ENCODE assay signal across 15 cellular contexts in genomic region chr3:124352143-124352528, GRCh38.
A peak's percentile ranks its signal among the peaks of the same experiment; 100 is the strongest.
DNase-seq lines count a peak whose midpoint lies in the region; ATAC-seq and TF ChIP-seq lines count a peak whose summit lies in the region.
"Had no signal": no experiment of that assay in that cellular context is flagged by ENCODE, and none has a peak within 500 bp of the region (broad histone marks: within the 10 kb centered on the region; RNA-seq: fewer than 3 reads in every experiment).

No MANE protein-coding gene starts in this region.

- BruUV-seq in Calu3 (replicated peaks; lab: Mats Ljungman, UMichigan) = no TSS peak

- CTCF ChIA-PET in HEK293 (lab: Yijun Ruan, JAX) = interaction anchor here (0.9 to 7.7 kb wide), 24 partner anchors 8 to 336 kb away, joined by 3 to 151 read pairs (median 4); no protein-coding TSS in a partner anchor
- CTCF ChIA-PET in Calu3 (lab: Charles Lee) = interaction anchor here (0.6 to 1.8 kb wide), 7 partner anchors 36 to 207 kb away, joined by 3 to 14 read pairs (median 5); no protein-coding TSS in a partner anchor

- H3K9ac ChIP-seq in mesenchymal stem cell (ENCODE audit: low read length) = no peak overlapping the region

- H2AK5ac ChIP-seq in mesenchymal stem cell (ENCODE audit: low read length, severe bottlenecking) = no peak overlapping the region

- DNase-seq in NCI-H2081 (lab: John Stamatoyannopoulos, UW) (peak; percentile 40 to 77), SJCRH30 (peak; percentile 58 to 84), mesenchymal stem cell (no peak), BE2C (no peak), Calu3 (no peak)
- DNase-seq in activated CD4-positive, alpha-beta T cell treated with anti-CD3 and anti-CD28 coated beads, Interleukin-2, amount 50 U/mL, for 4 hours = no peak
- DNase-seq in stimulated activated naive B cell treated with anti-CD40 and anti-IgM and Interleukin-4, amounts not matched to agents 10 μg/mL and 1 μg/mL and 100 μg/mL, for 72 hours = no peak
- DNase-seq: activated naive CD8-positive, alpha-beta T cell treated with anti-CD3 and anti-CD28 coated beads for 36 hours; cortex of kidney; kidney; NK-92 treated with Interleukin-12 subunit alpha and Interleukin-12 subunit beta, amount 100 ng/mL, for 24 hours had no signal

- H3K36me3 Mint-ChIP-seq in stimulated activated naive B cell treated with anti-CD40 and anti-IgM and Interleukin-4, amounts not matched to agents 10 μg/mL and 1 μg/mL and 100 μg/mL, for 72 hours = no peaks in the 10 kb centered on the region
- no peaks in the 10 kb centered on the region for H3K36me3 Mint-ChIP-seq in Calu3 (ENCODE audit: insufficient read depth, unreplicated experiment)
- H3K36me3 Mint-ChIP-seq: activated naive CD8-positive, alpha-beta T cell treated with anti-CD3 and anti-CD28 coated beads for 36 hours had no signal

- H2BK5ac ChIP-seq in mesenchymal stem cell (ENCODE audit: low read depth, low read length, poor library complexity, severe bottlenecking) = no peak overlapping the region

- H3K9me3 Mint-ChIP-seq in stimulated activated naive B cell treated with anti-CD40 and anti-IgM and Interleukin-4, amounts not matched to agents 10 μg/mL and 1 μg/mL and 100 μg/mL, for 72 hours = peaks cover 2 to 4% of the 10 kb centered on the region in 2 donors
- H3K9me3 Mint-ChIP-seq in Calu3 (ENCODE audit: low read depth, unreplicated experiment) = no peaks in the 10 kb centered on the region

- H3K36me3 ChIP-seq in HEK293 (ENCODE audit: control insufficient read depth in 2 of 2, insufficient read depth in 1 of 2, low read length in 2 of 2) (no peaks in the 10 kb centered on the region), SJCRH30 (no peaks in the 10 kb centered on the region), mesenchymal stem cell (ENCODE audit: control insufficient read depth in 1 of 2, insufficient read depth in 2 of 2, low read depth in 1 of 2, low read length in 2 of 2) (peaks cover 0 to 3% of the 10 kb centered on the region in 2 experiments), BE2C (peaks cover 8% of the 10 kb centered on the region)
- H3K36me3 ChIP-seq: brain microvascular endothelial cell had no signal

- POLR2A ChIA-PET in HEK293 (lab: Yijun Ruan, JAX) = no interaction called here

- no peak overlapping the region for H3K27ac Mint-ChIP-seq in stimulated activated naive B cell treated with anti-CD40 and anti-IgM and Interleukin-4, amounts not matched to agents 10 μg/mL and 1 μg/mL and 100 μg/mL, for 72 hours
- H3K27ac Mint-ChIP-seq in Calu3 (ENCODE audit: unreplicated experiment) = no peak overlapping the region
- H3K27ac Mint-ChIP-seq: activated naive CD8-positive, alpha-beta T cell treated with anti-CD3 and anti-CD28 coated beads for 36 hours; progenitor cell of endocrine pancreas; type B pancreatic cell had no signal

- no peak overlapping the region for H3K14ac ChIP-seq in mesenchymal stem cell (ENCODE audit: low read length in 2 of 2)

- H3K4me1 ChIP-seq in HEK293 (ENCODE audit: control insufficient read depth, insufficient read depth, low read length) (no peaks in the 10 kb centered on the region), SJCRH30 (peaks cover 36% of the 10 kb centered on the region), mesenchymal stem cell (ENCODE audit: control insufficient read depth, insufficient read depth, low read depth, low read length) (peaks cover 9% of the 10 kb centered on the region), BE2C (peaks cover 4% of the 10 kb centered on the region)

- H3K27me3 ChIP-seq in SJCRH30 (no peaks in the 10 kb centered on the region), mesenchymal stem cell (ENCODE audit: control insufficient read depth in 1 of 2, insufficient read depth in 1 of 2, low read length in 2 of 2) (peaks cover 0 to 4% of the 10 kb centered on the region in 2 experiments), BE2C (no peaks in the 10 kb centered on the region)

- peaks cover 2 to 4% of the 10 kb centered on the region in 2 donors for H3K4me1 Mint-ChIP-seq in stimulated activated naive B cell treated with anti-CD40 and anti-IgM and Interleukin-4, amounts not matched to agents 10 μg/mL and 1 μg/mL and 100 μg/mL, for 72 hours
- H3K4me1 Mint-ChIP-seq in Calu3 (ENCODE audit: low read depth, unreplicated experiment) = no peaks in the 10 kb centered on the region
- H3K4me1 Mint-ChIP-seq: activated naive CD8-positive, alpha-beta T cell treated with anti-CD3 and anti-CD28 coated beads for 36 hours had no signal

- no peak overlapping the region for H2BK15ac ChIP-seq in mesenchymal stem cell (ENCODE audit: low read depth, poor library complexity, severe bottlenecking)

- no peaks in the 10 kb centered on the region for H3K79me1 ChIP-seq in mesenchymal stem cell (replicated peaks; ENCODE audit: low read length, poor library complexity, severe bottlenecking)

- no peak overlapping the region for H3K23ac ChIP-seq in mesenchymal stem cell (ENCODE audit: low read length in 2 of 2)

- H2AFZ ChIP-seq in mesenchymal stem cell (ENCODE audit: low read depth, low read length) = no peak overlapping the region

- no peak overlapping the region for H3K4me3 ChIP-seq in HEK293 (ENCODE audit: low read depth, low read length)
- no peak overlapping the region; the same call in 1 of the 2 replicates for H3K4me3 ChIP-seq in SJCRH30
- no peak overlapping the region for H3K4me3 ChIP-seq in mesenchymal stem cell (ENCODE audit: insufficient read depth in 1 of 2, low read depth in 1 of 2, low read length in 2 of 2)
- H3K4me3 ChIP-seq in BE2C (ENCODE audit: low read depth, low read length) = no peak overlapping the region

- H3K4me2 ChIP-seq in mesenchymal stem cell (ENCODE audit: low read length, poor library complexity, severe bottlenecking) = no peak overlapping the region

- peaks cover 13 to 16% of the 10 kb centered on the region in 2 donors for H3K27me3 Mint-ChIP-seq in stimulated activated naive B cell treated with anti-CD40 and anti-IgM and Interleukin-4, amounts not matched to agents 10 μg/mL and 1 μg/mL and 100 μg/mL, for 72 hours
- H3K27me3 Mint-ChIP-seq in Calu3 (ENCODE audit: unreplicated experiment) = peaks cover 66% of the 10 kb centered on the region
- H3K27me3 Mint-ChIP-seq: type B pancreatic cell had no signal

- no peak overlapping the region for H3K27ac ChIP-seq in HEK293 (ENCODE audit: extremely low read depth, low read depth, low read length)
- H3K27ac ChIP-seq in SJCRH30 = peak overlapping the region; percentile 81
- peak overlapping the region; percentile 68 for H3K27ac ChIP-seq in mesenchymal stem cell (ENCODE audit: low read length, poor library complexity, severe bottlenecking)
- H3K27ac ChIP-seq: brain microvascular endothelial cell had no signal

- no peak overlapping the region for H4K8ac ChIP-seq in mesenchymal stem cell (ENCODE audit: low read length)

- no peak overlapping the region for H3K4me3 Mint-ChIP-seq in stimulated activated naive B cell treated with anti-CD40 and anti-IgM and Interleukin-4, amounts not matched to agents 10 μg/mL and 1 μg/mL and 100 μg/mL, for 72 hours
- no peak overlapping the region for H3K4me3 Mint-ChIP-seq in Calu3 (ENCODE audit: low read depth, unreplicated experiment)
- H3K4me3 Mint-ChIP-seq: activated naive CD8-positive, alpha-beta T cell treated with anti-CD3 and anti-CD28 coated beads for 36 hours; type B pancreatic cell had no signal

- H4K91ac ChIP-seq in mesenchymal stem cell (ENCODE audit: low read length) = no peak overlapping the region

- H3K18ac ChIP-seq in mesenchymal stem cell (ENCODE audit: low read depth in 1 of 2, low read length in 2 of 2) = no peak overlapping the region

- intact Hi-C loops in Calu3 (cut with micrococcal nuclease; ENCODE audit: unreplicated experiment) = no loop called here

- TF ChIP-seq CTCF in HEK293 (tag by site-specific recombination; IDR thresholded peaks at IDR 0.05) (no peak), BE2C (IDR thresholded peaks at IDR 0.05; ENCODE audit: low read depth, low read length) (no peak), Calu3 (IDR thresholded peaks at IDR 0.05; ENCODE audit: unreplicated experiment) (no peak)

- H3K9me3 ChIP-seq in HEK293 (ENCODE audit: control insufficient read depth, insufficient read depth, low read depth, low read length) (no peaks in the 10 kb centered on the region), SJCRH30 (replicated peaks) (no peaks in the 10 kb centered on the region), mesenchymal stem cell (ENCODE audit: control insufficient read depth, low read length) (no peaks in the 10 kb centered on the region), BE2C (no peaks in the 10 kb centered on the region)

- H2BK120ac ChIP-seq in mesenchymal stem cell (ENCODE audit: low read depth, low read length) = no peak overlapping the region

- no peak overlapping the region for H2BK12ac ChIP-seq in mesenchymal stem cell (ENCODE audit: low read length in 2 of 2)

- ATAC-seq in stimulated activated naive B cell treated with anti-CD40 and anti-IgM and Interleukin-4, amounts not matched to agents 10 μg/mL and 1 μg/mL and 100 μg/mL, for 72 hours (replicated peaks) = no peak

- H3K4ac ChIP-seq in mesenchymal stem cell (ENCODE audit: low read depth in 1 of 2, low read length in 2 of 2) = no peak overlapping the region

- 82% methylated on average over 4 of the region's 4 CpGs for WGBS in mesenchymal stem cell

TF ChIP-seq in HEK293, 187 proteins besides CTCF, POLR2A, EP300 and RAD21:
- TF ChIP-seq ZNF350 (tag by site-specific recombination; IDR thresholded peaks at IDR 0.05) = no peak
- TF ChIP-seq, protein P1, sequence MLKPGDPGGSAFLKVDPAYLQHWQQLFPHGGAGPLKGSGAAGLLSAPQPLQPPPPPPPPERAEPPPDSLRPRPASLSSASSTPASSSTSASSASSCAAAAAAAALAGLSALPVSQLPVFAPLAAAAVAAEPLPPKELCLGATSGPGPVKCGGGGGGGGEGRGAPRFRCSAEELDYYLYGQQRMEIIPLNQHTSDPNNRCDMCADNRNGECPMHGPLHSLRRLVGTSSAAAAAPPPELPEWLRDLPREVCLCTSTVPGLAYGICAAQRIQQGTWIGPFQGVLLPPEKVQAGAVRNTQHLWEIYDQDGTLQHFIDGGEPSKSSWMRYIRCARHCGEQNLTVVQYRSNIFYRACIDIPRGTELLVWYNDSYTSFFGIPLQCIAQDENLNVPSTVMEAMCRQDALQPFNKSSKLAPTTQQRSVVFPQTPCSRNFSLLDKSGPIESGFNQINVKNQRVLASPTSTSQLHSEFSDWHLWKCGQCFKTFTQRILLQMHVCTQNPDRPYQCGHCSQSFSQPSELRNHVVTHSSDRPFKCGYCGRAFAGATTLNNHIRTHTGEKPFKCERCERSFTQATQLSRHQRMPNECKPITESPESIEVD (tag by site-specific recombination; IDR thresholded peaks at IDR 0.05) = peak; percentile 48

Comparison
In these comparisons a context has a peak if more than half of its experiments do, and no peak if none do; other contexts are left out.
1. DNase-seq: peak in NCI-H2081 (2 of 2) and SJCRH30 (2 of 2); none in mesenchymal stem cell (single experiment), activated CD4-positive, alpha-beta T cell treated with anti-CD3 and anti-CD28 coated beads, Interleukin-2, amount 50 U/mL, for 4 hours (0 of 2), BE2C (single experiment), stimulated activated naive B cell treated with anti-CD40 and anti-IgM and Interleukin-4, amounts not matched to agents 10 μg/mL and 1 μg/mL and 100 μg/mL, for 72 hours (single experiment) and Calu3 (single experiment).